ENCODE assay signal across 18 cellular contexts in genomic region chr9:98609646-98610045, GRCh38.
DNase-seq lines count a peak whose midpoint lies in the region; ATAC-seq and TF ChIP-seq lines count a peak whose summit lies in the region.
"Had no signal": no experiment of that assay in that cellular context is flagged by ENCODE, and none has a peak within 500 bp of the region (broad histone marks: within the 10 kb centered on the region; RNA-seq: fewer than 3 reads in every experiment).

No MANE protein-coding gene starts in this region.

- no peak overlapping the region for H3K4me3 Mint-ChIP-seq in activated T-helper 2 cell treated with anti-CD3 and anti-CD28 coated beads, Interferon-gamma antibody, Interleukin-2, Interleukin-4, amounts not matched to agents 10 μg/mL and 5 μg/mL and 100 μg/mL, durations not matched to agents 14 hours and 24 hours and 36 hours (ENCODE audit: low read depth)
- no peak overlapping the region for H3K4me3 Mint-ChIP-seq in immature natural killer cell
- H3K4me3 Mint-ChIP-seq: CD8-positive, alpha-beta memory T cell had no signal

- peak overlapping the region; percentile 96 for H3K23ac ChIP-seq in IMR-90 (ENCODE audit: low read depth, low read length)

- H3K9me3 ChIP-seq in BLaER1 (no peaks in the 10 kb centered on the region), IMR-90 (ENCODE audit: control insufficient read depth, insufficient read depth, low read length) (no peaks in the 10 kb centered on the region), iPS-20b (ENCODE audit: insufficient read depth, low read depth, low read length) (no peaks in the 10 kb centered on the region), spleen (no peaks in the 10 kb centered on the region)

- H3K9ac ChIP-seq in BLaER1, result no peak overlapping the region
- H3K9ac ChIP-seq in IMR-90 (ENCODE audit: low read depth, low read length), result peak overlapping the region; percentile 54
- H3K9ac ChIP-seq in iPS-20b (ENCODE audit: low read depth, low read length), result peak overlapping the region; percentile 67; the same call in 1 of the 2 replicates
- H3K9ac ChIP-seq: KMS-11 had no signal

- H2AFZ ChIP-seq in IMR-90 (replicated peaks; ENCODE audit: low read length, poor library complexity), result peak overlapping the region; percentile 19

- no peak for ATAC-seq in IMR-90 (ENCODE audit: low read depth)
- no peak for ATAC-seq in GM19467 (IDR thresholded peaks at IDR 0.05; ENCODE audit: unreplicated experiment)
- ATAC-seq: HCT116 had no signal

- H3K4me1 Mint-ChIP-seq in activated T-helper 2 cell treated with anti-CD3 and anti-CD28 coated beads, Interferon-gamma antibody, Interleukin-2, Interleukin-4, amounts not matched to agents 10 μg/mL and 5 μg/mL and 100 μg/mL, durations not matched to agents 14 hours and 24 hours and 36 hours (ENCODE audit: low read depth), result no peaks in the 10 kb centered on the region
- H3K4me1 Mint-ChIP-seq in immature natural killer cell, result no peaks in the 10 kb centered on the region
- H3K4me1 Mint-ChIP-seq: CD8-positive, alpha-beta memory T cell had no signal

- peak overlapping the region; percentile 99 for H2BK15ac ChIP-seq in IMR-90 (ENCODE audit: low read depth, low read length)

- DNase-seq in IMR-90 (no peak), spleen (peak; percentile 45), immature natural killer cell (no peak), hypothalamus (lab: John Stamatoyannopoulos, UW) (no peak)
- no peak for DNase-seq in activated T-helper 2 cell treated with anti-CD3 and anti-CD28 coated beads, Interferon-gamma antibody, Interleukin-2, Interleukin-4, amounts not matched to agents 10 μg/mL and 5 μg/mL and 100 μg/mL, durations not matched to agents 14 hours and 24 hours and 36 hours (ENCODE audit: low spot score)
- DNase-seq: 8988T; CD8-positive, alpha-beta memory T cell; COR-L47; DMS 273 treated with DMSO at 0.1 percent for 48 hours; DND-41; EL; GOT3; H7 had no signal

- H2AK5ac ChIP-seq in IMR-90 (ENCODE audit: low read depth, low read length), result peak overlapping the region; percentile 99

- H3K18ac ChIP-seq in IMR-90 (ENCODE audit: low read depth, low read length), result peak overlapping the region; percentile 96

- H3K14ac ChIP-seq in IMR-90 (replicated peaks; ENCODE audit: low read depth, low read length), result peak overlapping the region; percentile 97

- H3K27ac Mint-ChIP-seq in activated T-helper 2 cell treated with anti-CD3 and anti-CD28 coated beads, Interferon-gamma antibody, Interleukin-2, Interleukin-4, amounts not matched to agents 10 μg/mL and 5 μg/mL and 100 μg/mL, durations not matched to agents 14 hours and 24 hours and 36 hours, result no peak overlapping the region
- H3K27ac Mint-ChIP-seq in immature natural killer cell, result no peak overlapping the region
- H3K27ac Mint-ChIP-seq: CD8-positive, alpha-beta memory T cell had no signal

- H3K27me3 Mint-ChIP-seq in activated T-helper 2 cell treated with anti-CD3 and anti-CD28 coated beads, Interferon-gamma antibody, Interleukin-2, Interleukin-4, amounts not matched to agents 10 μg/mL and 5 μg/mL and 100 μg/mL, durations not matched to agents 14 hours and 24 hours and 36 hours (ENCODE audit: low read depth), result peaks cover 10% of the 10 kb centered on the region
- H3K27me3 Mint-ChIP-seq in immature natural killer cell (ENCODE audit: low read depth in 3 of 3), result peaks cover 0 to 7% (median 5%) of the 10 kb centered on the region in 3 donors

- peak overlapping the region; percentile 96 to 99 for H4K8ac ChIP-seq in IMR-90 (ENCODE audit: low read depth in 2 of 2, low read length in 2 of 2)

- no peak for TF ChIP-seq RAD21 in IMR-90 (IDR thresholded peaks at IDR 0.05; ENCODE audit: low read length)

- 55% methylated on average over 2 of the region's 6 CpGs; no CpG with 5 or more reads in 1 of the 2 experiments for WGBS in IMR-90 (ENCODE audit: extremely low coverage in 2 of 2, insufficient read length in 1 of 2), 2 experiments
- WGBS in spleen, 5 donors, result 64 to 89% (median 76%) methylated on average over 5 to 6 of the region's 6 CpGs

- H4K20me1 ChIP-seq in BLaER1 (no peaks in the 10 kb centered on the region), IMR-90 (ENCODE audit: insufficient read depth, low read length) (no peaks in the 10 kb centered on the region)

- H3K36me3 ChIP-seq in BLaER1, result no peaks in the 10 kb centered on the region
- no peaks in the 10 kb centered on the region for H3K36me3 ChIP-seq in IMR-90 (ENCODE audit: control insufficient read depth, insufficient read depth, low read length)
- H3K36me3 ChIP-seq in iPS-20b (ENCODE audit: insufficient read depth, low read depth, low read length), result no peaks in the 10 kb centered on the region
- no peaks in the 10 kb centered on the region for H3K36me3 ChIP-seq in spleen

- peak overlapping the region; percentile 79 for H3K56ac ChIP-seq in IMR-90 (ENCODE audit: extremely low read depth, insufficient read depth, low read length)

- no peak for TF ChIP-seq CTCF in IMR-90 (conservative IDR thresholded peaks at IDR 0.05; ENCODE audit: low read depth, low read length)
- TF ChIP-seq CTCF in spleen (IDR thresholded peaks at IDR 0.05 in 8 of 11, conservative IDR thresholded peaks at IDR 0.05 in 3 of 11), result no peak

- peak overlapping the region; percentile 98 for H4K5ac ChIP-seq in IMR-90 (ENCODE audit: low read depth, low read length)

- peaks cover 28 to 51% of the 10 kb centered on the region in 2 experiments for H3K79me1 ChIP-seq in IMR-90 (ENCODE audit: low read depth in 1 of 2, low read length in 2 of 2)

- no TSS peak for BruUV-seq in IMR-90 (replicated peaks; lab: Mats Ljungman, UMichigan)

- in situ Hi-C loops in IMR-90 (cut with MboI; ENCODE audit: low sequenced_read_pairs), result no loop called here

- H3K27ac ChIP-seq in BLaER1 (no peak overlapping the region), IMR-90 (ENCODE audit: insufficient read depth, low read length) (peak overlapping the region; percentile 93), iPS-20b (ENCODE audit: low read length) (peak overlapping the region; percentile 70), spleen (no peak overlapping the region)
- H3K27ac ChIP-seq: KMS-11 had no signal

- intact Hi-C loops in IMR-90 (cut with micrococcal nuclease) (loop anchor here (5.0 to 10.0 kb wide), 2 partner anchors 95 to 117 kb away; partner anchors contain the start of gene GABBR2), spleen (cut with DNase I; ENCODE audit: low total_unique reads) (no loop called here)
- intact Hi-C loops in activated T-helper 2 cell treated with anti-CD3 and anti-CD28 coated beads, Interferon-gamma antibody, Interleukin-2, Interleukin-4, amounts not matched to agents 10 μg/mL and 5 μg/mL and 100 μg/mL, durations not matched to agents 14 hours and 24 hours and 36 hours (cut with micrococcal nuclease), result no loop called here

- H3K9me3 Mint-ChIP-seq in activated T-helper 2 cell treated with anti-CD3 and anti-CD28 coated beads, Interferon-gamma antibody, Interleukin-2, Interleukin-4, amounts not matched to agents 10 μg/mL and 5 μg/mL and 100 μg/mL, durations not matched to agents 14 hours and 24 hours and 36 hours, result no peaks in the 10 kb centered on the region
- H3K9me3 Mint-ChIP-seq in immature natural killer cell, result no peaks in the 10 kb centered on the region
- H3K9me3 Mint-ChIP-seq: CD8-positive, alpha-beta memory T cell had no signal

- peak overlapping the region; percentile 79; the same call in 1 of the 2 replicates for H3K4me2 ChIP-seq in BLaER1
- H3K4me2 ChIP-seq in IMR-90 (ENCODE audit: low read depth, low read length), result no peak overlapping the region
- H3K4me2 ChIP-seq: KMS-11 had no signal

- H3K9me1 ChIP-seq in IMR-90 (ENCODE audit: insufficient read depth, low read length), result peaks cover 33% of the 10 kb centered on the region

- H3K4me3 ChIP-seq in BLaER1 (no peak overlapping the region), IMR-90 (ENCODE audit: insufficient read depth, low read depth, low read length) (no peak overlapping the region), iPS-20b (ENCODE audit: low read length) (no peak overlapping the region), spleen (no peak overlapping the region)

- no peaks in the 10 kb centered on the region for H3K27me3 ChIP-seq in BLaER1
- no peaks in the 10 kb centered on the region for H3K27me3 ChIP-seq in IMR-90 (ENCODE audit: control insufficient read depth, insufficient read depth, low read length)
- H3K27me3 ChIP-seq in iPS-20b (ENCODE audit: insufficient read depth, low read length), result no peaks in the 10 kb centered on the region
- peaks cover 0 to 21% (median 0%) of the 10 kb centered on the region in 7 donors for H3K27me3 ChIP-seq in spleen (replicated peaks in 1 of 7)

- no peak for TF ChIP-seq POLR2A in IMR-90 (IDR thresholded peaks at IDR 0.05; ENCODE audit: low read depth, low read length)
- no peak for TF ChIP-seq POLR2A in spleen (IDR thresholded peaks at IDR 0.05)

- dilution Hi-C loops in IMR-90 (cut with HindIII; ENCODE audit: low sequenced_read_pairs, unreplicated experiment), result no loop called here

- peak overlapping the region; percentile 99 for H4K91ac ChIP-seq in IMR-90 (ENCODE audit: insufficient read depth, low read depth, low read length)

- peak overlapping the region; percentile 95 for H3K4ac ChIP-seq in IMR-90 (ENCODE audit: low read depth, low read length)

- CTCF ChIA-PET in IMR-90 (lab: Yijun Ruan, JAX), result no interaction called here

- peak overlapping the region; percentile 98 for H2BK20ac ChIP-seq in IMR-90 (ENCODE audit: low read depth, low read length)

- peaks cover 49% of the 10 kb centered on the region for H3K4me1 ChIP-seq in BLaER1
- H3K4me1 ChIP-seq in IMR-90 (ENCODE audit: control insufficient read depth, insufficient read depth, low read length), result peaks cover 39% of the 10 kb centered on the region
- no peaks in the 10 kb centered on the region for H3K4me1 ChIP-seq in iPS-20b (ENCODE audit: insufficient read depth, low read length)
- H3K4me1 ChIP-seq in spleen, result no peaks in the 10 kb centered on the region

- peak overlapping the region; percentile 100 for H2BK5ac ChIP-seq in IMR-90 (ENCODE audit: low read depth, low read length, poor library complexity, severe bottlenecking)

- H2AK9ac ChIP-seq in IMR-90 (replicated peaks; ENCODE audit: low read depth, low read length, poor library complexity), result peak overlapping the region; percentile 93

- H3K36me3 Mint-ChIP-seq in activated T-helper 2 cell treated with anti-CD3 and anti-CD28 coated beads, Interferon-gamma antibody, Interleukin-2, Interleukin-4, amounts not matched to agents 10 μg/mL and 5 μg/mL and 100 μg/mL, durations not matched to agents 14 hours and 24 hours and 36 hours (ENCODE audit: low read depth), result no peaks in the 10 kb centered on the region
- no peaks in the 10 kb centered on the region for H3K36me3 Mint-ChIP-seq in immature natural killer cell
- H3K36me3 Mint-ChIP-seq: CD8-positive, alpha-beta memory T cell had no signal

- POLR2A ChIA-PET in IMR-90 (lab: Charles Lee; ENCODE audit: unreplicated experiment), result no interaction called here

- H2BK120ac ChIP-seq in IMR-90 (ENCODE audit: low read depth, low read length), result peak overlapping the region; percentile 100

TF ChIP-seq in IMR-90, 13 proteins besides CTCF, POLR2A, EP300 and RAD21 (continues in another document):
- TF ChIP-seq CEBPB (IDR thresholded peaks at IDR 0.05; ENCODE audit: low read depth, low read length) (no peak), CHD1 (IDR thresholded peaks at IDR 0.05; ENCODE audit: low read depth, low read length) (no peak), FOS (IDR thresholded peaks at IDR 0.05; ENCODE audit: low read depth, low read length) (no peak), RFX5 (IDR thresholded peaks at IDR 0.05; ENCODE audit: low read depth, low read length) (no peak)

Comparison
In these comparisons a context has a peak if more than half of its experiments do, and no peak if none do; other contexts are left out.
1. H3K27ac ChIP-seq: peak in IMR-90 (single experiment) and iPS-20b (single experiment); none in BLaER1 (single experiment) and spleen (0 of 8).